20 cellular contexts compared by ENCODE assay signal in the genomic region with DNA sequence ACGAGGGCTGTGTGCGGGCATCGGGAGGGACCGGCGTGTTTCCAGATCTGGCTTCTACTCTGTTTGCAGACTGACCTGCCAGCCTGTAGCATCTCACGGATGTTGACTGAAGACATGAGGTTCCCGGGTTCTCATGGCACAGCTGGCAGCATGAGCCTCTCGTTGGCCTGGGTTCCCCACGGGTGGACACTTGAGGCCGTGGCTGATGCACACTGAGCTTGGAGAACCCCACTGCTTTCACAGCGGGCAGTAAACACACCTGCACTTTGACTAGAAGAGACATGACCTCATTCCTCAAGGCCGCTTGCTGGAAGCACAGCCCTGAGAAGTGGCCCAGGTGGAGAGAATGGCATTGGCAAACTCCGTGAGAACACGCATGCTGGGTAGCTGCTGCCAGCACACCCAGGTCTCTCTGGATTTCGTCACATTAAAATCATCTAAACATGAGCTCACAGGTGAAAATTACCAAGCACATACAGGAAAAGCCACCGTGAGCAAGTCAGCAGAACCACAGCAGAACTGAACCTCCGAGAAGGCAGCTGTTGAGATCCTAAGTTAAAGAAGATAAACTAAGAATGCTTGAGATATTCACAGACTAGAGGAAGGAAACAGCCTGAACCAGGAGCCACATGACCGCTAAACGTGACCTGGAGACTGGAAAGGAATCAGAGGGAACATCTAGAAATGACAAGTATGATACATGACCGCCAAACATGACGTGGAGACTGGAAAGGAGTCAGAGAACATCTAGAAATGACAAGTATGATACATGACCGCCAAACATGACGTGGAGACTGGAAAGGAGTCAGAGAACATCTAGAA.
"Had no signal": no experiment of that assay in that cellular context is flagged by ENCODE, and none has a peak within 500 bp of the region (broad histone marks: within the 10 kb centered on the region; RNA-seq: fewer than 3 reads in every experiment).

No MANE protein-coding gene starts in this region.

- H3K27me3 ChIP-seq: colonic mucosa, gastroesophageal sphincter, left lung, neutrophil, upper lobe of left lung had no signal

- H3K4me1 ChIP-seq: colonic mucosa, left lung, upper lobe of left lung had no signal

- H3K9me3 ChIP-seq: colonic mucosa, gastroesophageal sphincter, left lung, neutrophil, upper lobe of left lung had no signal

- ATAC-seq: activated CD8-positive, alpha-beta memory T cell treated with anti-CD3 and anti-CD28 coated beads, Interleukin-2, amount 10 ng/mL, durations not matched to agents 7 days and 5 days; gastroesophageal sphincter; left lung; naive thymus-derived CD8-positive, alpha-beta T cell had no signal

- H3K27ac ChIP-seq: colonic mucosa, gastroesophageal sphincter, left lung, neutrophil, skin epidermis, upper lobe of left lung, WERI-Rb-1 had no signal

- FAIRE-seq: bronchial epithelial cell, islet of Langerhans had no signal

- H3K36me3 ChIP-seq: colonic mucosa had no signal

- H3K4me3 ChIP-seq: colonic mucosa, gastroesophageal sphincter, left lung, skin epidermis, upper lobe of left lung had no signal

- DNase-seq: activated CD4-positive, alpha-beta memory T cell treated with anti-CD3 and anti-CD28 coated beads for 36 hours; activated CD8-positive, alpha-beta memory T cell treated with anti-CD3 and anti-CD28 coated beads, Interleukin-2, amount 10 ng/mL, durations not matched to agents 7 days and 5 days; activated gamma-delta T cell; anterior cingulate cortex; colonic mucosa; mammary epithelial cell; naive thymus-derived CD8-positive, alpha-beta T cell; posterior cingulate gyrus; stimulated activated CD4-positive, alpha-beta T cell treated with anti-CD3 and anti-CD28 coated beads, Interleukin-4, amount 100 ng/mL, for 24 hours; stimulated activated CD8-positive, alpha-beta memory T cell treated with anti-CD3 and anti-CD28 coated beads, Interleukin-4, amount 100 ng/mL, for 48 hours; stimulated activated naive CD4-positive, alpha-beta T cell treated with Interleukin-2 at 50 U/mL for 16 hours; substantia nigra; upper lobe of left lung; WERI-Rb-1 had no signal
